In genomic region chr9:19446361-19446861, GRCh38 we compare ENCODE assay signal across 26 cellular contexts.
DNase-seq lines count a peak whose midpoint lies in the region; ATAC-seq lines count a peak whose summit lies in the region.
"Had no signal": no experiment of that assay in that cellular context is flagged by ENCODE, and none has a peak within 500 bp of the region (broad histone marks: within the 10 kb centered on the region; RNA-seq: fewer than 3 reads in every experiment).

No MANE protein-coding gene starts in this region.

- WGBS in iPS DF 6.9 (ENCODE audit: insufficient coverage, insufficient read length), result no CpG with 5 or more reads among the region's 7 CpGs

- peaks cover 10% of the 10 kb centered on the region for H3K4me1 ChIP-seq in iPS DF 6.9 (ENCODE audit: control insufficient read depth, insufficient read depth, low read length)
- H3K4me1 ChIP-seq: body of pancreas, psoas muscle had no signal

- DNase-seq in DMS79 (lab: John Stamatoyannopoulos, UW) (peak; percentile 5), NCI-H146 (lab: John Stamatoyannopoulos, UW) (peak; percentile 88), NCI-H69 (lab: John Stamatoyannopoulos, UW) (peak; percentile 84), iPS DF 6.9 (ENCODE audit: low read depth, low spot score) (peak; percentile 64), substantia nigra (lab: John Stamatoyannopoulos, UW) (no peak), NCI-H526 treated with DMSO at 0.1 percent for 48 hours (lab: John Stamatoyannopoulos, UW) (no peak)
- no peak for DNase-seq in stimulated activated CD4-positive, alpha-beta T cell treated with anti-CD3 and anti-CD28 coated beads, Interleukin-12 subunit alpha, Interleukin-12 subunit beta, amount 100 ng/mL, for 4 hours
- DNase-seq: activated CD4-positive, alpha-beta T cell treated with anti-CD3 and anti-CD28 coated beads for 1 hour; activated naive CD4-positive, alpha-beta T cell treated with anti-CD3 and anti-CD28 coated beads, Interleukin-2, amount 10 ng/mL, durations not matched to agents 7 days and 5 days; adrenal gland; AML-193; body of pancreas; CD4-positive, CD25-positive, alpha-beta regulatory T cell; effector memory CD8-positive, alpha-beta T cell; erythroblast; naive thymus-derived CD8-positive, alpha-beta T cell; NCI-H2029 treated with DMSO at 0.1 percent for 48 hours; occipital lobe; psoas muscle; Right ventricle myocardium superior; stimulated activated CD4-positive, alpha-beta T cell treated with anti-CD3 and anti-CD28 coated beads, Interleukin-15, amount 100 ng/mL, for 24 hours; transverse colon had no signal

- H3K36me3 ChIP-seq in iPS DF 6.9 (ENCODE audit: control insufficient read depth, insufficient read depth, low read length), result no peaks in the 10 kb centered on the region
- H3K36me3 ChIP-seq: transverse colon had no signal

- H3K4me3 ChIP-seq in iPS DF 6.9 (ENCODE audit: low read length), result no peak overlapping the region
- H3K4me3 ChIP-seq: adrenal gland, body of pancreas, lung, psoas muscle, transverse colon had no signal

- H3K9me3 ChIP-seq in iPS DF 6.9 (ENCODE audit: control insufficient read depth, insufficient read depth, low read length), result no peaks in the 10 kb centered on the region
- H3K9me3 ChIP-seq: adrenal gland, body of pancreas, psoas muscle, transverse colon had no signal

- H3K27ac ChIP-seq in iPS DF 6.9 (ENCODE audit: low read length) (peak overlapping the region; percentile 62), substantia nigra (ENCODE audit: low read depth, low read length, poor library complexity, severe bottlenecking) (no peak overlapping the region)
- H3K27ac ChIP-seq: adrenal gland, body of pancreas, psoas muscle, transverse colon had no signal

- no peak for ATAC-seq in HG03571 (IDR thresholded peaks at IDR 0.05; ENCODE audit: unreplicated experiment)
- ATAC-seq: activated T-helper 17 cell treated with anti-CD3 and anti-CD28 coated beads, Interleukin-2, amount 50 U/mL, for 72 hours; body of pancreas; effector memory CD8-positive, alpha-beta T cell; naive thymus-derived CD8-positive, alpha-beta T cell; psoas muscle; stimulated activated effector memory CD8-positive, alpha-beta T cell treated with anti-CD3 and anti-CD28 coated beads, Interleukin-12 subunit alpha, Interleukin-12 subunit beta, amount 100 ng/mL, for 72 hours had no signal

- no peaks in the 10 kb centered on the region for H3K27me3 ChIP-seq in iPS DF 6.9 (ENCODE audit: control insufficient read depth, insufficient read depth, low read length)
- H3K27me3 ChIP-seq: adrenal gland, body of pancreas, transverse colon had no signal

Comparison
In these comparisons a context has a peak if more than half of its experiments do, and no peak if none do; other contexts are left out.
1. DNase-seq: peak in DMS79 (single experiment), NCI-H146 (single experiment), NCI-H69 (single experiment) and iPS DF 6.9 (single experiment); none in substantia nigra (0 of 49), NCI-H526 treated with DMSO at 0.1 percent for 48 hours (single experiment) and stimulated activated CD4-positive, alpha-beta T cell treated with anti-CD3 and anti-CD28 coated beads, Interleukin-12 subunit alpha, Interleukin-12 subunit beta, amount 100 ng/mL, for 4 hours (single experiment).